22 cellular contexts compared by ENCODE assay signal in genomic region chr4:89496851-89497250, GRCh38.
A peak's percentile ranks its signal among the peaks of the same experiment; 100 is the strongest.
DNase-seq lines count a peak whose midpoint lies in the region; ATAC-seq and TF ChIP-seq lines count a peak whose summit lies in the region.
"Had no signal": no experiment of that assay in that cellular context is flagged by ENCODE, and none has a peak within 500 bp of the region (broad histone marks: within the 10 kb centered on the region; RNA-seq: fewer than 3 reads in every experiment).

No MANE protein-coding gene starts in this region.

- H3K9me3 ChIP-seq in thyroid gland = no peaks in the 10 kb centered on the region
- peaks cover 0 to 5% (median 0%) of the 10 kb centered on the region in 12 donors for H3K9me3 ChIP-seq in heart left ventricle
- H3K9me3 ChIP-seq: ovary, tibial nerve had no signal

- H3K4me3 ChIP-seq in fibroblast of pulmonary artery (replicated peaks; ENCODE audit: low read depth, low read length) = no peak overlapping the region
- no peak overlapping the region for H3K4me3 ChIP-seq in thyroid gland (replicated peaks in 1 of 3)
- no peak overlapping the region for H3K4me3 ChIP-seq in heart left ventricle
- H3K4me3 ChIP-seq: ovary, SK-N-MC, tibial nerve had no signal

- H3K36me3 ChIP-seq in thyroid gland (no peaks in the 10 kb centered on the region), heart left ventricle (no peaks in the 10 kb centered on the region)
- H3K36me3 ChIP-seq: ovary, tibial nerve had no signal

- WGBS in thyroid gland, 2 donors = 68% methylated on average over 1 of the region's 1 CpG
- 41 to 73% (median 54%) methylated on average over 1 of the region's 1 CpG for WGBS in heart left ventricle, 4 donors

- TF ChIP-seq CTCF in fibroblast of pulmonary artery (IDR thresholded peaks at IDR 0.05; ENCODE audit: low read length, missing control alignments) = no peak
- no peak for TF ChIP-seq CTCF in thyroid gland (IDR thresholded peaks at IDR 0.05)
- TF ChIP-seq CTCF in GM20000 (IDR thresholded peaks at IDR 0.05; ENCODE audit: extremely low read depth, missing control alignments) = no peak
- no peak for TF ChIP-seq CTCF in heart left ventricle (IDR thresholded peaks at IDR 0.05)

- no peak for TF ChIP-seq POLR2A in thyroid gland (IDR thresholded peaks at IDR 0.05)
- TF ChIP-seq POLR2A in heart left ventricle (IDR thresholded peaks at IDR 0.05) = no peak

- intact Hi-C loops in thyroid gland (cut with DNase I) = no loop called here
- intact Hi-C loops in heart left ventricle (cut with DNase I) = no loop called here

- ATAC-seq in heart left ventricle = no peak
- ATAC-seq: naive thymus-derived CD4-positive, alpha-beta T cell; Panc1; WTC11 had no signal

- peaks cover 0 to 3% of the 10 kb centered on the region in 2 donors for H3K4me1 ChIP-seq in thyroid gland
- peaks cover 0 to 12% (median 0%) of the 10 kb centered on the region in 12 donors for H3K4me1 ChIP-seq in heart left ventricle

- DNase-seq in H4 (ENCODE audit: low spot score) (peak; percentile 40), amniotic epithelial cell (ENCODE audit: low read depth) (peak; percentile 57), fibroblast of pulmonary artery (ENCODE audit: low read depth) (peak; percentile 51), thyroid gland (no peak), GM20000 (ENCODE audit: low spot score) (no peak), heart left ventricle (no peak)
- no peak for DNase-seq in stimulated activated CD4-positive, alpha-beta T cell treated with anti-CD3 and anti-CD28 coated beads, Interleukin-15, amount 100 ng/mL, for 24 hours
- DNase-seq: activated CD4-positive, alpha-beta memory T cell treated with anti-CD3 and anti-CD28 coated beads, Interleukin-2, amount 10 ng/mL, durations not matched to agents 7 days and 5 days; activated naive CD4-positive, alpha-beta T cell; activated T-cell treated with anti-CD3 and anti-CD28 coated beads, Interleukin-2, amount 50 U/mL, for 1 hour; Kasumi-1; naive thymus-derived CD4-positive, alpha-beta T cell; NCI-H1092 treated with DMSO at 0.1 percent for 48 hours; NCI-H2081; NCI-H446; ovary; stimulated activated CD4-positive, alpha-beta T cell treated with anti-CD3 and anti-CD28 coated beads, Interleukin-1b, Interleukin-23, amount 100 ng/mL, for 48 hours; stimulated activated naive CD4-positive, alpha-beta T cell treated with Interleukin-2 at 50 U/mL for 16 hours had no signal

- peak overlapping the region in 2 of 3 donors; percentile 11 to 44 for H3K27ac ChIP-seq in thyroid gland
- H3K27ac ChIP-seq in heart left ventricle = no peak overlapping the region
- H3K27ac ChIP-seq: ovary, SK-N-MC, tibial nerve had no signal

- H3K27me3 ChIP-seq in thyroid gland = no peaks in the 10 kb centered on the region
- H3K27me3 ChIP-seq in heart left ventricle = peaks cover 0 to 3% (median 0%) of the 10 kb centered on the region in 9 donors
- H3K27me3 ChIP-seq: ovary, tibial nerve had no signal

Comparison
In these comparisons a context has a peak if more than half of its experiments do, and no peak if none do; other contexts are left out.
1. DNase-seq: peak in H4 (single experiment), amniotic epithelial cell (single experiment) and fibroblast of pulmonary artery (single experiment); none in thyroid gland (0 of 2), GM20000 (single experiment), stimulated activated CD4-positive, alpha-beta T cell treated with anti-CD3 and anti-CD28 coated beads, Interleukin-15, amount 100 ng/mL, for 24 hours (single experiment) and heart left ventricle (0 of 5).
2. H3K27ac ChIP-seq: peak in thyroid gland (2 of 3); none in heart left ventricle (0 of 12).